21 cellular contexts compared by ENCODE assay signal in the genomic region with DNA sequence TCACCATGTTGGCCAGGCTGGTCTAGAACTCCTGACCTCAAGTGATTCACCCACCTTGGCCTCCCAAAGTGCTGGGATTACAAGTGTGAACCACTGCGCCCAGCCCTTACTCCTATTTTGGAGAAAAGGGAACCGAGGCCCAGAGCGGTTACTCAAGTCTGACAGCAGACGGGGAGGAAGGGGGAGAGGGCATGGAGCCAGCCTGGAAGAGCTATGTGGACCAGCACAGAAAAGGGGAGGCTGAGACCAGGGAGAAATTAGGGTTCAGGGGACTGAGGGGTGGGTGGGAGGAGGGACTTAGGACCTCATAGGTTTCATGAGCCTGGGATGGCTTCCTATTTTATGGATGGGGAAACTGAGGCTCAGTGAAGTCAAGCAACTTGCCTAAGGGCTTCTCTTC. TPM values are rescaled to one million over a fixed set of nuclear protein-coding genes. Genes with fewer than 3 reads are reported as not detected.
DNase-seq lines count a peak whose midpoint lies in the region; ATAC-seq and TF ChIP-seq lines count a peak whose summit lies in the region.
"Had no signal": no experiment of that assay in that cellular context is flagged by ENCODE, and none has a peak within 500 bp of the region (broad histone marks: within the 10 kb centered on the region; RNA-seq: fewer than 3 reads in every experiment).

No MANE protein-coding gene starts in this region.

- H3K36me3 ChIP-seq in NT2/D1 (ENCODE audit: insufficient read depth, insufficient read length, low read length), result peaks cover 5% of the 10 kb centered on the region
- H3K36me3 ChIP-seq: breast epithelium, SJCRH30 had no signal

- no peak overlapping the region for H4K8ac ChIP-seq in H9 (replicated peaks; ENCODE audit: insufficient read length, low read depth, low read length)

- H3K27ac Mint-ChIP-seq in H9 (no peak overlapping the region), progenitor cell of endocrine pancreas (no peak overlapping the region)
- no peak overlapping the region for H3K27ac Mint-ChIP-seq in effector memory CD8-positive, alpha-beta T cell
- H3K27ac Mint-ChIP-seq: activated naive CD4-positive, alpha-beta T cell treated with anti-CD3 and anti-CD28 coated beads for 36 hours; dendritic cell treated with granulocyte-macrophage colony-stimulating factor and Interleukin-4, amounts not matched to agents 40 ng/mL and 50 ng/mL, for 4 days; mesothelial cell of epicardium; T-helper 2 cell treated with Interferon-gamma antibody and Interleukin-4, amounts not matched to agents 5 μg/mL and 100 μg/mL, for 36 hours had no signal

- H3K9ac ChIP-seq in H9 (ENCODE audit: extremely low read depth, insufficient read length, low read length) (no peak overlapping the region), NT2/D1 (ENCODE audit: insufficient read length, low read depth) (peak overlapping the region; percentile 26)

- H3K9me3 ChIP-seq in H9 (ENCODE audit: control insufficient read depth, low read depth, low read length), result no peaks in the 10 kb centered on the region
- no peaks in the 10 kb centered on the region for H3K9me3 ChIP-seq in NT2/D1 (ENCODE audit: insufficient read depth, low read length)
- H3K9me3 ChIP-seq: breast epithelium, SJCRH30 had no signal

- H3K9me3 Mint-ChIP-seq in H9 (peaks cover 0 to 2% of the 10 kb centered on the region in 2 experiments; a peak in 1 of 5 replicates), progenitor cell of endocrine pancreas (ENCODE audit: low read depth) (no peaks in the 10 kb centered on the region)
- no peaks in the 10 kb centered on the region for H3K9me3 Mint-ChIP-seq in effector memory CD8-positive, alpha-beta T cell
- H3K9me3 Mint-ChIP-seq: activated naive CD4-positive, alpha-beta T cell treated with anti-CD3 and anti-CD28 coated beads for 36 hours; dendritic cell treated with granulocyte-macrophage colony-stimulating factor and Interleukin-4, amounts not matched to agents 40 ng/mL and 50 ng/mL, for 4 days; mesothelial cell of epicardium; T-helper 2 cell treated with Interferon-gamma antibody and Interleukin-4, amounts not matched to agents 5 μg/mL and 100 μg/mL, for 36 hours had no signal

- H3K4me2 ChIP-seq in H9 (ENCODE audit: insufficient read depth, insufficient read length, low read length), result no peak overlapping the region

- H2BK120ac ChIP-seq in H9 (ENCODE audit: low read depth, low read length, poor library complexity, severe bottlenecking), result no peak overlapping the region

- no peak overlapping the region for H2BK12ac ChIP-seq in H9 (ENCODE audit: insufficient read length, low read depth, low read length)

- no peaks in the 10 kb centered on the region for H3K79me2 ChIP-seq in H9 (ENCODE audit: insufficient read depth, low read length)

- no peak overlapping the region for H4K91ac ChIP-seq in H9 (ENCODE audit: insufficient read length, low read depth, low read length)

- no peak overlapping the region for H3K56ac ChIP-seq in H9 (ENCODE audit: insufficient read length, low read depth, low read length)

- DNase-seq in H9 (no peak), NT2/D1 (ENCODE audit: low read depth, low spot score) (no peak), progenitor cell of endocrine pancreas (ENCODE audit: low spot score, unreplicated experiment) (no peak), DMS53 treated with DMSO at 0.1 percent for 48 hours (lab: John Stamatoyannopoulos, UW; ENCODE audit: unreplicated experiment) (no peak), amniotic stem cell (lab: John Stamatoyannopoulos, UW) (no peak)
- no peak for DNase-seq in effector memory CD8-positive, alpha-beta T cell
- DNase-seq: activated naive CD4-positive, alpha-beta T cell treated with anti-CD3 and anti-CD28 coated beads for 36 hours; HCEC 1CT; left colon; NCI-H1092; NCI-H2081 treated with DMSO at 0.1 percent for 48 hours; NCI-H510A treated with DMSO at 0.1 percent for 48 hours; SJCRH30 had no signal

- H3K4ac ChIP-seq in H9 (ENCODE audit: low read depth, low read length), result no peak overlapping the region

- peaks cover 72% of the 10 kb centered on the region for H3K27me3 Mint-ChIP-seq in H9 (ENCODE audit: low read depth)
- peaks cover 42 to 60% of the 10 kb centered on the region in 2 donors for H3K27me3 Mint-ChIP-seq in effector memory CD8-positive, alpha-beta T cell
- peaks cover 20% of the 10 kb centered on the region for H3K27me3 Mint-ChIP-seq in progenitor cell of endocrine pancreas

- H3K18ac ChIP-seq in H9 (ENCODE audit: insufficient read length, low read depth, low read length), result no peak overlapping the region

- H3K4me3 Mint-ChIP-seq in H9 (peak overlapping the region; percentile 68 to 85; a peak in 3 of 5 replicates), progenitor cell of endocrine pancreas (ENCODE audit: low read depth) (peak overlapping the region; percentile 83)
- peak overlapping the region; percentile 60 to 71 for H3K4me3 Mint-ChIP-seq in effector memory CD8-positive, alpha-beta T cell
- H3K4me3 Mint-ChIP-seq: dendritic cell treated with granulocyte-macrophage colony-stimulating factor and Interleukin-4, amounts not matched to agents 40 ng/mL and 50 ng/mL, for 4 days; T-helper 2 cell treated with Interferon-gamma antibody and Interleukin-4, amounts not matched to agents 5 μg/mL and 100 μg/mL, for 36 hours had no signal

- no peak overlapping the region for H2AK5ac ChIP-seq in H9 (ENCODE audit: insufficient read length, low read length)

- WGBS in H9 (ENCODE audit: extremely low coverage, insufficient read length, low lambda C conversion rate), result no CpG with 5 or more reads among the region's 4 CpGs

- no peaks in the 10 kb centered on the region for H3K79me1 ChIP-seq in H9 (ENCODE audit: insufficient read depth, low read depth, low read length, poor library complexity, severe bottlenecking)

- H4K5ac ChIP-seq in H9 (ENCODE audit: insufficient read length, low read depth, low read length), result no peak overlapping the region

- no peak overlapping the region for H2AFZ ChIP-seq in H9 (ENCODE audit: low read length)

- peaks cover 2% of the 10 kb centered on the region for H4K20me1 ChIP-seq in H9 (ENCODE audit: control insufficient read depth, insufficient read depth, insufficient read length)

- H2BK20ac ChIP-seq in H9 (ENCODE audit: low read depth, low read length, poor library complexity, severe bottlenecking), result no peak overlapping the region

- no peak overlapping the region for H3K4me3 ChIP-seq in NT2/D1 (ENCODE audit: insufficient read length, low read depth)
- H3K4me3 ChIP-seq: SJCRH30 had no signal

- no peak overlapping the region for H3K27ac ChIP-seq in H9 (ENCODE audit: insufficient read length, low read depth, low read length)
- H3K27ac ChIP-seq: breast epithelium, HL-60, SJCRH30 had no signal

- H3T11ph ChIP-seq in H9 (ENCODE audit: low read length), result no peak overlapping the region

- H3K27me3 ChIP-seq in H9 (ENCODE audit: insufficient read depth, low read length), result peaks cover 19% of the 10 kb centered on the region; the same call in 1 of the 2 replicates
- peaks cover 44% of the 10 kb centered on the region for H3K27me3 ChIP-seq in NT2/D1 (ENCODE audit: insufficient read depth, insufficient read length)
- H3K27me3 ChIP-seq: SJCRH30 had no signal

- H3K14ac ChIP-seq in H9 (ENCODE audit: insufficient read depth, low read length), result no peak overlapping the region

- ATAC-seq in effector memory CD8-positive, alpha-beta T cell (replicated peaks), result no peak
- ATAC-seq in HG02759 (IDR thresholded peaks at IDR 0.05; ENCODE audit: unreplicated experiment), result no peak
- ATAC-seq: left colon had no signal

- no peaks in the 10 kb centered on the region; a peak in 1 of 7 replicates for H3K36me3 Mint-ChIP-seq in H9 (ENCODE audit: insufficient read depth in 1 of 3, low read depth in 3 of 3)
- H3K36me3 Mint-ChIP-seq in effector memory CD8-positive, alpha-beta T cell (ENCODE audit: insufficient read depth), result peaks cover 9% of the 10 kb centered on the region
- H3K36me3 Mint-ChIP-seq in progenitor cell of endocrine pancreas (ENCODE audit: insufficient read depth), result peaks cover 12% of the 10 kb centered on the region
- H3K36me3 Mint-ChIP-seq: mesothelial cell of epicardium had no signal

- H2BK5ac ChIP-seq in H9 (ENCODE audit: insufficient read length, low read length), result no peak overlapping the region

- H3K23ac ChIP-seq in H9 (ENCODE audit: insufficient read length, low read depth, low read length), result no peak overlapping the region

- no peak overlapping the region for H2BK15ac ChIP-seq in H9 (ENCODE audit: low read depth, low read length)

- H3K4me1 Mint-ChIP-seq in H9, result peaks cover 10 to 32% of the 10 kb centered on the region in 2 experiments
- H3K4me1 Mint-ChIP-seq in effector memory CD8-positive, alpha-beta T cell (ENCODE audit: low read depth in 2 of 2), result peaks cover 14 to 18% of the 10 kb centered on the region in 2 donors
- peaks cover 30% of the 10 kb centered on the region for H3K4me1 Mint-ChIP-seq in progenitor cell of endocrine pancreas (ENCODE audit: low read depth)

- H3K4me1 ChIP-seq in H9 (ENCODE audit: insufficient read depth, low read length) (no peaks in the 10 kb centered on the region), NT2/D1 (ENCODE audit: insufficient read depth, insufficient read length) (peaks cover 5% of the 10 kb centered on the region)
- H3K4me1 ChIP-seq: breast epithelium had no signal

- TF ChIP-seq CTCF in H9 (conservative IDR thresholded peaks at IDR 0.05) (no peak), progenitor cell of endocrine pancreas (IDR thresholded peaks at IDR 0.05; ENCODE audit: unreplicated experiment) (no peak)

- peaks cover 9% of the 10 kb centered on the region for H3K23me2 ChIP-seq in H9 (ENCODE audit: insufficient read length, low read depth, low read length, poor library complexity, severe bottlenecking)

RNA-seq across cellular contexts. Expression of a gene that starts 1.5 kb away (rescaled TPM):
- 1.7 and 1.8 TPM in 2 replicates for total RNA-seq in H9 (2021)
- total RNA-seq in progenitor cell of endocrine pancreas, result 73.1 and 81.0 TPM in 2 replicates
- total RNA-seq: activated naive CD4-positive, alpha-beta T cell treated with anti-CD3 and anti-CD28 coated beads for 36 hours; epithelial cell of proximal tubule; OCI-LY7; SJCRH30 had no signal

RNA-seq across cellular contexts. Expression of a gene that starts 33.3 kb away (rescaled TPM):
- 32.2 and 33.2 TPM in 2 replicates for total RNA-seq in H9 (2021)
- 43.4 and 44.2 TPM in 2 replicates for total RNA-seq in progenitor cell of endocrine pancreas

RNA-seq across cellular contexts. Expression of a gene that starts 56.7 kb away (rescaled TPM):
- 26.6 and 26.7 TPM in 2 replicates for total RNA-seq in H9 (2021)
- total RNA-seq in progenitor cell of endocrine pancreas, result 14.3 and 14.7 TPM in 2 replicates

Comparison
In these comparisons a context has a peak if more than half of its experiments do, and no peak if none do; other contexts are left out.
1. RNA of a gene that starts 1.5 kb away (total RNA-seq): 73.1 to 81.0 TPM in progenitor cell of endocrine pancreas; 1.7 to 1.8 TPM in H9; every median in the first group is over 10 times any median in the second.
2. Peak in every context shown above with its lines, with median percentiles within 50 percentile points of each other: H3K4me3 Mint-ChIP-seq.